Comparison of ENCODE assay signal across 8 cellular contexts in the genomic region with DNA sequence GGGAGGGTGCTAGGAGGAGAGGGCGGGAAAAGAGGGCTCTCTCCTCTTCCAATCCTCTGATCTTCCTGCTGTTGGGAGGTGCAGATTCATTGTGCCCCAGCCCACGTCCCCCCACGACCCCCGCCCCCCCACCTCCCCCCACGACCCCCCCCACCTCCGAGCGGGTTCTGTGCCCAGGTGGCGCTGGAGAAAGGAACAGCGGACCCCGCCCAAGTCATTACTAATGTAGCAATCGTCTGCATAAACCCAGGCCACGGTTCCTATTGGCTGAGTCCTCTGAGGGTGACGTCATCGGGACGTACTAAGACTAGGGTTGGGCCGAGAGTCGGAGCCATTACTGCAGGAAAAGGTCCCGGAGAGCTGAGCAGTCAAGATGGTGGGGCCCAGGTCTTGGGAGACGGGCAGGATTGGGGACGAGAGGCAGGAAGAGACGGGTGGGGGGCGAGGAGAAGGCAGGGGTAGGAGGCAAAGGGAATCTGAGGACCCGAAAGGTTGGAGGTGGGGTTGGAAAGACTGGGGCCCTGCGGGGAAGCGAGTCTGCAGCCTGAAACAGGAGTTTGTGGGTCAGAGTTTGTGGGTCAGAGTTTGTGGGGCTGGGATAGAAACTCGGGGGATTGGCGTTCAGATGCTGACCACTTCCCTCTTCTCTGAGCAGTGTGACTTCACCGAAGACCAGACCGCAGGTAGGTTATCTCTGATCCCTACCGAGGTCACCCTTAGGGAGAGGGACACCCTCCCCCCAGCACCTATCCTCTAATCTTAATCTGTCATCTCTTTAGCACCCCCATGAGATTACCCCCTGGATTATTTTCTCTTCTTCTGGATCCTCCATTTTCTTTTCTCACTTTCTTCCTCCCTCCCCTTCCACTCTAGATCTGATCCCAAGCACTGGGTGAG. TPM values are rescaled to one million over a fixed set of nuclear protein-coding genes. Genes with fewer than 3 reads are reported as not detected.
DNase-seq lines count a peak whose midpoint lies in the region; ATAC-seq and TF ChIP-seq lines count a peak whose summit lies in the region.

A gene (plus strand): TSS at position 331 of the 897 bp plus-strand sequence. CDS start 43 bp downstream, at position 374.

- H3K27me3 ChIP-seq in BJ (ENCODE audit: control insufficient read depth, insufficient read depth, low read length), result no peaks in the 10 kb centered on the region
- no peaks in the 10 kb centered on the region for H3K27me3 ChIP-seq in left lung

- CTCF ChIA-PET in BJ (lab: Yijun Ruan, JAX), result interaction anchor here (0.5 to 8.7 kb wide), 5 partner anchors 30 to 111 kb away, joined by 4 to 56 read pairs (median 12); a partner anchor contains a TSS

- intact Hi-C loops in dendritic cell treated with granulocyte-macrophage colony-stimulating factor and Interleukin-4, amounts not matched to agents 40 ng/mL and 50 ng/mL, for 4 days (cut with micrococcal nuclease), result loop anchor here (1.0 to 2.0 kb wide), 3 partner anchors 30 to 39 kb away; a partner anchor contains a TSS
- intact Hi-C loops in left lung (cut with DNase I), result no loop called here

- peak within 1 kb of the TSS; percentile 93 for H3K4me3 Mint-ChIP-seq in dendritic cell treated with granulocyte-macrophage colony-stimulating factor and Interleukin-4, amounts not matched to agents 40 ng/mL and 50 ng/mL, for 4 days

- DNase-seq in BJ (ENCODE audit: low read depth) (peak; percentile 85), NCI-H69 (lab: John Stamatoyannopoulos, UW) (peak; percentile 100), left lung (peak; percentile 92 to 97)
- peak; percentile 87 for DNase-seq in activated CD4-positive, alpha-beta T cell treated with anti-CD3 and anti-CD28 coated beads, Interleukin-2, amount 50 U/mL, for 1 hour
- DNase-seq in stimulated activated CD4-positive, alpha-beta T cell treated with anti-CD3 and anti-CD28 coated beads, Interleukin-2, amount 100 ng/mL, for 48 hours, result peak; percentile 85 to 87

- POLR2A ChIA-PET in BJ (lab: Charles Lee), result interaction anchor here (0.5 to 1.3 kb wide), 7 partner anchors 20 to 158 kb away, joined by 3 to 14 read pairs (median 4); a partner anchor contains a TSS

- no peaks in the 10 kb centered on the region for H3K27me3 Mint-ChIP-seq in dendritic cell treated with granulocyte-macrophage colony-stimulating factor and Interleukin-4, amounts not matched to agents 40 ng/mL and 50 ng/mL, for 4 days

- H3K9me3 ChIP-seq in left lung, result no peaks in the 10 kb centered on the region

- TF ChIP-seq CTCF in BJ (IDR thresholded peaks at IDR 0.05; ENCODE audit: insufficient read depth, low read depth, low read length) (no peak), left lung (IDR thresholded peaks at IDR 0.05) (no peak)

- ATAC-seq in GM19328 (IDR thresholded peaks at IDR 0.05; ENCODE audit: unreplicated experiment) (peak; percentile 81), HG03521 (IDR thresholded peaks at IDR 0.05; ENCODE audit: unreplicated experiment) (peak; percentile 75), left lung (peak; percentile 88)

- H3K9me3 Mint-ChIP-seq in dendritic cell treated with granulocyte-macrophage colony-stimulating factor and Interleukin-4, amounts not matched to agents 40 ng/mL and 50 ng/mL, for 4 days, result no peaks in the 10 kb centered on the region

- peak within 1 kb of the TSS; percentile 64 for H3K4me3 ChIP-seq in BJ (ENCODE audit: low read depth, low read length)
- H3K4me3 ChIP-seq in left lung, result peak within 1 kb of the TSS; percentile 47 to 88

- H3K36me3 ChIP-seq in BJ (ENCODE audit: control insufficient read depth, insufficient read depth, low read length), result peaks cover 26% of the 10 kb centered on the region
- H3K36me3 ChIP-seq in left lung, result peaks cover 0 to 40% of the 10 kb centered on the region in 2 donors

- peak within 1 kb of the TSS; percentile 94 to 97 for H3K27ac ChIP-seq in left lung

- peaks cover 67% of the 10 kb centered on the region for H3K36me3 Mint-ChIP-seq in dendritic cell treated with granulocyte-macrophage colony-stimulating factor and Interleukin-4, amounts not matched to agents 40 ng/mL and 50 ng/mL, for 4 days (ENCODE audit: low read depth)

- H3K27ac Mint-ChIP-seq in dendritic cell treated with granulocyte-macrophage colony-stimulating factor and Interleukin-4, amounts not matched to agents 40 ng/mL and 50 ng/mL, for 4 days, result peak within 1 kb of the TSS; percentile 98

- H3K4me1 ChIP-seq in left lung, result peaks cover 21 to 48% of the 10 kb centered on the region in 2 donors

- peaks cover 63% of the 10 kb centered on the region for H3K4me1 Mint-ChIP-seq in dendritic cell treated with granulocyte-macrophage colony-stimulating factor and Interleukin-4, amounts not matched to agents 40 ng/mL and 50 ng/mL, for 4 days (ENCODE audit: low read depth)

RNA-seq across cellular contexts. Expression of the gene that starts here (rescaled TPM):
- polyA plus RNA-seq in BJ (2011; rRNA removed), result 5,667 and 6,879 TPM in 2 replicates
- polyA minus RNA-seq in BJ (2011; rRNA and poly(A)+ RNA removed), result 985 and 1,932 TPM in 2 replicates
- 1,000 to 10,000 TPM; 1,768 to 1,773 TPM for total RNA-seq in left lung

Comparison
In these comparisons a context has a peak if more than half of its experiments do, and no peak if none do; other contexts are left out.
1. Peak in every context shown above with its lines: DNase-seq, ATAC-seq, H3K4me3 ChIP-seq and H3K27ac ChIP-seq.